8 cellular contexts compared by ENCODE assay signal in genomic region chr19:1067341-1068103, GRCh38. TPM values are rescaled to one million over a fixed set of nuclear protein-coding genes. Genes with fewer than 3 reads are reported as not detected.
A peak's percentile ranks its signal among the peaks of the same experiment; 100 is the strongest.
DNase-seq lines count a peak whose midpoint lies in the region; ATAC-seq, FAIRE-seq and TF ChIP-seq lines count a peak whose summit lies in the region.

No MANE protein-coding gene starts in this region.

- H3K4me1 Mint-ChIP-seq in activated naive CD8-positive, alpha-beta T cell treated with anti-CD3 and anti-CD28 coated beads, Interleukin-2, amount 10 ng/mL, durations not matched to agents 7 days and 5 days: peaks cover 28% of the 10 kb centered on the region

- peak overlapping the region; percentile 87 for H3K4me3 Mint-ChIP-seq in activated naive CD8-positive, alpha-beta T cell treated with anti-CD3 and anti-CD28 coated beads, Interleukin-2, amount 10 ng/mL, durations not matched to agents 7 days and 5 days

- no peaks in the 10 kb centered on the region for H3K9me3 Mint-ChIP-seq in activated naive CD8-positive, alpha-beta T cell treated with anti-CD3 and anti-CD28 coated beads, Interleukin-2, amount 10 ng/mL, durations not matched to agents 7 days and 5 days

- no peak for FAIRE-seq in RCC 7860 (lab: Jason Lieb, UNC)

- POLR2A ChIA-PET in activated naive CD8-positive, alpha-beta T cell treated with anti-CD3 and anti-CD28 coated beads, Interleukin-2, amount 10 ng/mL, durations not matched to agents 7 days and 5 days (lab: Charles Lee): interaction anchor here (0.6 to 19.6 kb wide), 24 partner anchors 10 to 1616 kb away, joined by 3 to 644 read pairs (median 6); partner anchors contain the start of genes ABCA7, CIRBP, CNN2 and GPX4

- 7 to 12% methylated on average over 29 of the region's 40 CpGs for WGBS in mesodermal cell (ENCODE audit: insufficient coverage in 2 of 2), 2 experiments

- H3K27me3 ChIP-seq in foreskin keratinocyte: peaks cover 38% of the 10 kb centered on the region

- DNase-seq in KBM-7: peak; percentile 52
- DNase-seq in activated naive CD8-positive, alpha-beta T cell treated with anti-CD3 and anti-CD28 coated beads, Interleukin-2, amount 10 ng/mL, durations not matched to agents 7 days and 5 days: no peak
- no peak for DNase-seq in NCI-H2107 treated with DMSO at 0.1 percent for 48 hours (lab: John Stamatoyannopoulos, UW; ENCODE audit: unreplicated experiment)
- no peak for DNase-seq in foreskin keratinocyte
- no peak for DNase-seq in RCC 7860 (ENCODE audit: low spot score)
- DNase-seq in NCI-H345 (lab: John Stamatoyannopoulos, UW): no peak

- H3K4me1 ChIP-seq in mesodermal cell (ENCODE audit: control insufficient read depth, insufficient read depth, low read length, poor library complexity, severe bottlenecking) (peaks cover 16% of the 10 kb centered on the region), foreskin keratinocyte (peaks cover 14% of the 10 kb centered on the region)

- H3K36me3 Mint-ChIP-seq in activated naive CD8-positive, alpha-beta T cell treated with anti-CD3 and anti-CD28 coated beads, Interleukin-2, amount 10 ng/mL, durations not matched to agents 7 days and 5 days: peaks cover 28% of the 10 kb centered on the region

- peak; percentile 7 for ATAC-seq in GM19025 (IDR thresholded peaks at IDR 0.05; ENCODE audit: low read depth, unreplicated experiment)
- ATAC-seq in activated naive CD8-positive, alpha-beta T cell treated with anti-CD3 and anti-CD28 coated beads, Interleukin-2, amount 10 ng/mL, durations not matched to agents 7 days and 5 days (ENCODE audit: low read depth): peak; percentile 30
- ATAC-seq in foreskin keratinocyte: no peak

- no peaks in the 10 kb centered on the region for H3K27me3 Mint-ChIP-seq in activated naive CD8-positive, alpha-beta T cell treated with anti-CD3 and anti-CD28 coated beads, Interleukin-2, amount 10 ng/mL, durations not matched to agents 7 days and 5 days

- peak overlapping the region; percentile 34 for H3K4me3 ChIP-seq in mesodermal cell (ENCODE audit: extremely low read depth, insufficient read depth, low read length, poor library complexity, severe bottlenecking)

- no peak for TF ChIP-seq CTCF in foreskin keratinocyte (conservative IDR thresholded peaks at IDR 0.05)

- no peaks in the 10 kb centered on the region for H3K36me3 ChIP-seq in mesodermal cell (ENCODE audit: control insufficient read depth, insufficient read depth, low read length)

- no peaks in the 10 kb centered on the region for H3K9me3 ChIP-seq in mesodermal cell (ENCODE audit: control insufficient read depth, low read length)

- in situ Hi-C loops in KBM-7 (cut with MboI; ENCODE audit: low pct_unique_long_range_greater_than_20kb, low sequenced_read_pairs): no loop called here

- peak overlapping the region; percentile 93 for H3K27ac Mint-ChIP-seq in activated naive CD8-positive, alpha-beta T cell treated with anti-CD3 and anti-CD28 coated beads, Interleukin-2, amount 10 ng/mL, durations not matched to agents 7 days and 5 days

- H3K27ac ChIP-seq in mesodermal cell (ENCODE audit: low read depth, low read length, severe bottlenecking): no peak overlapping the region
- H3K27ac ChIP-seq in foreskin keratinocyte: no peak overlapping the region

RNA-seq across cellular contexts. Expression of gene ARHGAP45, which starts 0.6 kb away (rescaled TPM):
- total RNA-seq in activated naive CD8-positive, alpha-beta T cell treated with anti-CD3 and anti-CD28 coated beads, Interleukin-2, amount 10 ng/mL, durations not matched to agents 7 days and 5 days: 100 to 1,000 TPM; 576 to 581 TPM
- polyA plus RNA-seq in mesodermal cell (2013, experiment 1 of 2): 5.1 TPM
- polyA plus RNA-seq in mesodermal cell (2013, experiment 2 of 2): 3.8 TPM
- 4.5 and 5.5 TPM in 2 replicates for total RNA-seq in foreskin keratinocyte
- polyA plus RNA-seq in foreskin keratinocyte: 4.0 and 4.6 TPM in 2 replicates

RNA-seq across cellular contexts. Expression of gene ABCA7, which starts 27.6 kb away (rescaled TPM):
- total RNA-seq in activated naive CD8-positive, alpha-beta T cell treated with anti-CD3 and anti-CD28 coated beads, Interleukin-2, amount 10 ng/mL, durations not matched to agents 7 days and 5 days: 100 to 1,000 TPM; 145 to 146 TPM
- polyA plus RNA-seq in mesodermal cell (2013, experiment 1 of 2): 12.9 TPM
- 13.2 TPM for polyA plus RNA-seq in mesodermal cell (2013, experiment 2 of 2)
- 15.2 and 17.6 TPM in 2 replicates for total RNA-seq in foreskin keratinocyte
- 9.6 and 11.3 TPM in 2 replicates for polyA plus RNA-seq in foreskin keratinocyte

RNA-seq across cellular contexts. Expression of gene POLR2E, which starts 27.7 kb away (rescaled TPM):
- 100 to 1,000 TPM; 142 to 163 TPM for total RNA-seq in activated naive CD8-positive, alpha-beta T cell treated with anti-CD3 and anti-CD28 coated beads, Interleukin-2, amount 10 ng/mL, durations not matched to agents 7 days and 5 days
- 223 TPM for polyA plus RNA-seq in mesodermal cell (2013, experiment 1 of 2)
- 199 TPM for polyA plus RNA-seq in mesodermal cell (2013, experiment 2 of 2)
- total RNA-seq in foreskin keratinocyte: 148 and 163 TPM in 2 replicates
- 313 and 314 TPM in 2 replicates for polyA plus RNA-seq in foreskin keratinocyte

RNA-seq across cellular contexts. Expression of gene GPX4, which starts 36.3 kb away (rescaled TPM):
- 100 to 1,000 TPM; 194 to 206 TPM for total RNA-seq in activated naive CD8-positive, alpha-beta T cell treated with anti-CD3 and anti-CD28 coated beads, Interleukin-2, amount 10 ng/mL, durations not matched to agents 7 days and 5 days
- polyA plus RNA-seq in mesodermal cell (2013, experiment 1 of 2): 579 TPM
- polyA plus RNA-seq in mesodermal cell (2013, experiment 2 of 2): 487 TPM
- 237 and 247 TPM in 2 replicates for total RNA-seq in foreskin keratinocyte
- polyA plus RNA-seq in foreskin keratinocyte: 377 and 403 TPM in 2 replicates

RNA-seq across cellular contexts. Expression of gene CNN2, which starts 41.1 kb away (rescaled TPM):
- 100 to 1,000 TPM; 340 to 353 TPM for total RNA-seq in activated naive CD8-positive, alpha-beta T cell treated with anti-CD3 and anti-CD28 coated beads, Interleukin-2, amount 10 ng/mL, durations not matched to agents 7 days and 5 days
- 170 TPM for polyA plus RNA-seq in mesodermal cell (2013, experiment 1 of 2)
- polyA plus RNA-seq in mesodermal cell (2013, experiment 2 of 2): 152 TPM
- total RNA-seq in foreskin keratinocyte: 352 and 355 TPM in 2 replicates
- polyA plus RNA-seq in foreskin keratinocyte: 297 and 299 TPM in 2 replicates

Comparison
In these comparisons a context has a peak if more than half of its experiments do, and no peak if none do; other contexts are left out.
1. RNA of gene ARHGAP45, which starts 0.6 kb away (total RNA-seq): 576 to 581 TPM in activated naive CD8-positive, alpha-beta T cell treated with anti-CD3 and anti-CD28 coated beads, Interleukin-2, amount 10 ng/mL, durations not matched to agents 7 days and 5 days; 4.5 to 5.5 TPM in foreskin keratinocyte; every median in the first group is over 10 times any median in the second.